In the genomic region with DNA sequence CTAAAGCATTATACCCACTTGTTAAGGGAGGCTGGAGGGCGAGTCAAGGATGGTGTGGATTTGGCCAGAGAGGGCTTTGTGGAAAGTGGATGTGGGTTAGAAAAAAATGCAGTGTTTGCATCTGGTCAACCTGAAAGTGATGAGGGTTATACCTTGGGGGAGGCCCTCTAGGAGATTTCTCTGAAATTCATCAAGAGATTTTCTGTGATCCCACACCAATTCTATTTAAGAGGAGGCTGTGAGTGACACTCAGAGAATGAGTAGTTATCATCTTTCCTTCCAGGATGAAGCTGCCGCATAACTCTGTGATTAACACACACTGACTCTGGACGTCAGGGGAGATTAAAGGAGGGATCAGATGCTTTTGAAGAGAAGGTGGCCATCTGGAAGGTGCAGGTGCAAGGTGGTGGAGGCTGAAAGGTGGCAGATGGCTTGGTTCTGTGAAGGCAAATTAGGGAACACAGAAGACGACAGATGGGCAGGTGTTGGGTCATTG, we compare ENCODE assay signal across 17 cellular contexts. TPM values are rescaled to one million over a fixed set of nuclear protein-coding genes. Genes with fewer than 3 reads are reported as not detected.
A peak's percentile ranks its signal among the peaks of the same experiment; 100 is the strongest.
DNase-seq lines count a peak whose midpoint lies in the region; ATAC-seq lines count a peak whose summit lies in the region.
"Had no signal": no experiment of that assay in that cellular context is flagged by ENCODE, and none has a peak within 500 bp of the region (broad histone marks: within the 10 kb centered on the region; RNA-seq: fewer than 3 reads in every experiment).

No MANE protein-coding gene starts in this region.

- no peaks in the 10 kb centered on the region for H3K9me3 ChIP-seq in right cardiac atrium (ENCODE audit: control insufficient read depth, low read length)
- H3K9me3 ChIP-seq: BLaER1 treated with 17β-estradiol and CSF1 and Interleukin-3, amounts not matched to agents 10 nM and 100 nM had no signal

- H3K4me3 ChIP-seq in right cardiac atrium (ENCODE audit: low read length), result no peak overlapping the region
- H3K4me3 ChIP-seq: BLaER1 treated with 17β-estradiol and CSF1 and Interleukin-3, amounts not matched to agents 10 nM and 100 nM; K562; skin epidermis had no signal

- no peaks in the 10 kb centered on the region for H3K4me1 ChIP-seq in right cardiac atrium (ENCODE audit: control insufficient read depth, insufficient read depth, low read length)

- 75% methylated on average over 4 of the region's 4 CpGs for WGBS in right cardiac atrium

- no peaks in the 10 kb centered on the region for H3K27me3 ChIP-seq in right cardiac atrium (ENCODE audit: control insufficient read depth, insufficient read depth)
- H3K27me3 ChIP-seq: BLaER1 treated with 17β-estradiol and CSF1 and Interleukin-3, amounts not matched to agents 10 nM and 100 nM had no signal

- ATAC-seq in HG02571 (IDR thresholded peaks at IDR 0.05; ENCODE audit: unreplicated experiment), result peak; percentile 73
- no peak for ATAC-seq in right cardiac atrium
- no peak for ATAC-seq in GM19035 (IDR thresholded peaks at IDR 0.05; ENCODE audit: unreplicated experiment)
- ATAC-seq: activated CD8-positive, alpha-beta T cell treated with anti-CD3 and anti-CD28 coated beads for 36 hours; HCT116; K562; Right ventricle myocardium inferior had no signal

- intact Hi-C loops in right cardiac atrium (cut with DNase I), result no loop called here

- DNase-seq in EH (ENCODE audit: low read depth) (peak; percentile 55), NCI-H146 treated with DMSO at 0.1 percent for 48 hours (lab: John Stamatoyannopoulos, UW; ENCODE audit: unreplicated experiment) (peak; percentile 66), SHP77 treated with DMSO at 0.1 percent for 48 hours (lab: John Stamatoyannopoulos, UW) (peak; percentile 38), COR-L47 (lab: John Stamatoyannopoulos, UW) (no peak), right cardiac atrium (no peak), mesenteric fat pad (ENCODE audit: low spot score) (no peak)
- DNase-seq: activated CD8-positive, alpha-beta T cell treated with anti-CD3 and anti-CD28 coated beads for 36 hours; activated effector memory CD4-positive, alpha-beta T cell treated with anti-CD3 and anti-CD28 coated beads, Interleukin-2, amount 50 U/mL, for 16 hours; effector memory CD4-positive, alpha-beta T cell; NCI-H446 treated with DMSO at 0.1 percent for 48 hours had no signal

- no peak overlapping the region for H3K27ac ChIP-seq in right cardiac atrium (ENCODE audit: low read length)
- H3K27ac ChIP-seq: BLaER1 treated with 17β-estradiol and CSF1 and Interleukin-3, amounts not matched to agents 10 nM and 100 nM; skin epidermis had no signal

RNA-seq across cellular contexts. Expression of gene ANAPC13, which starts 54.8 kb away (rescaled TPM):
- 10 to 100 TPM; 75.6 to 95.8 (median 81.3) TPM for total RNA-seq in right cardiac atrium
- 87.7 TPM for polyA plus RNA-seq in right cardiac atrium
- 51.1 TPM for total RNA-seq in mesenteric fat pad

RNA-seq across cellular contexts. Expression of gene CEP63, which starts 54.9 kb away (rescaled TPM):
- 10 to 100 TPM; 31.3 to 41.6 (median 39.4) TPM for total RNA-seq in right cardiac atrium
- polyA plus RNA-seq in right cardiac atrium, result 34.6 TPM
- total RNA-seq in mesenteric fat pad, result 27.3 TPM

RNA-seq across cellular contexts. Expression of gene AMOTL2, which starts 56.8 kb away (rescaled TPM):
- total RNA-seq in right cardiac atrium (10 to 100 TPM; 44.6 to 57.6 (median 47.6) TPM), mesenteric fat pad (272 TPM)
- polyA plus RNA-seq in right cardiac atrium, result 22.9 TPM
- total RNA-seq: activated CD8-positive, alpha-beta T cell treated with anti-CD3 and anti-CD28 coated beads for 36 hours had no signal

Comparison
In these comparisons a context has a peak if more than half of its experiments do, and no peak if none do; other contexts are left out.
1. DNase-seq: peak in EH (single experiment), NCI-H146 treated with DMSO at 0.1 percent for 48 hours (single experiment) and SHP77 treated with DMSO at 0.1 percent for 48 hours (single experiment); none in COR-L47 (single experiment), right cardiac atrium (0 of 3) and mesenteric fat pad (single experiment).